33 cellular contexts compared by ENCODE assay signal in the genomic region with DNA sequence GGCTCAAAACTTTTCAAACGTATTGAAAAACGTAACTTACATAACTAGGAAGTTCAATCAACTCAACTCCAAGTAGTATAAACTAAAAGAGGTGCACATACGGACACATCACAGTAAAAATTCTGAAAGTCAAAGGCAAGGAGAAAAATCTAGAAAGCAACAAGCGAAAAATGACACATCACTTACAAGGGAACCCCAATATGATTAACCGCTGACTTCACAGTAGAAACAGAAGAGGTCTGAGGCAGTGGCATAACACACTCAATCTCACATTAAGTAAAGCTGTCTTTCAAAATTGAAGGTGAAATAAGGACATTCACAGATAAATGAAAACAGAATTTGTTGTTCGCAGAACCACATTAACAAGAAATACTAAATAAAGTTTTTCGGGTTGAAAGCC.
"Had no signal": no experiment of that assay in that cellular context is flagged by ENCODE, and none has a peak within 500 bp of the region (broad histone marks: within the 10 kb centered on the region; RNA-seq: fewer than 3 reads in every experiment).

No MANE protein-coding gene starts in this region.

- ATAC-seq: activated CD8-positive, alpha-beta T cell treated with anti-CD3 and anti-CD28 coated beads for 36 hours; activated naive CD8-positive, alpha-beta T cell treated with anti-CD3 and anti-CD28 coated beads, Interleukin-2, amount 50 U/mL, for 24 hours; activated T-cell treated with anti-CD3 and anti-CD28 coated beads, Interleukin-2, amount 50 U/mL, for 4 hours; body of pancreas; effector memory CD8-positive, alpha-beta T cell; esophagus mucosa; T-helper 17 cell had no signal

- H3K27ac ChIP-seq: adrenal gland, body of pancreas had no signal

- H3K4me1 Mint-ChIP-seq: activated naive CD4-positive, alpha-beta T cell treated with anti-CD3 and anti-CD28 coated beads, Interleukin-2, amount 50 U/mL, for 24 hours; activated naive CD8-positive, alpha-beta T cell treated with anti-CD3 and anti-CD28 coated beads for 36 hours; activated naive CD8-positive, alpha-beta T cell treated with anti-CD3 and anti-CD28 coated beads, Interleukin-2, amount 50 U/mL, for 24 hours; T-helper 17 cell had no signal

- FAIRE-seq: colon, endometrium, endothelial cell of umbilical vein, frontal cortex had no signal

- H3K27me3 ChIP-seq: adrenal gland, body of pancreas had no signal

- H3K4me1 ChIP-seq: adrenal gland, body of pancreas had no signal

- H3K9me3 ChIP-seq: adrenal gland, body of pancreas had no signal

- H3K9me3 Mint-ChIP-seq: activated naive CD4-positive, alpha-beta T cell treated with anti-CD3 and anti-CD28 coated beads for 36 hours; activated naive CD8-positive, alpha-beta T cell treated with anti-CD3 and anti-CD28 coated beads, Interleukin-2, amount 50 U/mL, for 24 hours; effector memory CD8-positive, alpha-beta T cell had no signal

- H3K4me3 Mint-ChIP-seq: activated CD8-positive, alpha-beta T cell treated with anti-CD3 and anti-CD28 coated beads for 36 hours; activated naive CD4-positive, alpha-beta T cell treated with anti-CD3 and anti-CD28 coated beads for 36 hours; activated naive CD4-positive, alpha-beta T cell treated with anti-CD3 and anti-CD28 coated beads, Interleukin-2, amount 50 U/mL, for 24 hours; activated naive CD8-positive, alpha-beta T cell treated with anti-CD3 and anti-CD28 coated beads for 36 hours; activated naive CD8-positive, alpha-beta T cell treated with anti-CD3 and anti-CD28 coated beads, Interleukin-2, amount 50 U/mL, for 24 hours; activated T-cell treated with anti-CD3 and anti-CD28 coated beads, Interleukin-2, amount 50 U/mL, for 4 hours; effector memory CD8-positive, alpha-beta T cell; T-helper 17 cell; T-helper 2 cell treated with Interferon-gamma antibody and Interleukin-4, amounts not matched to agents 5 μg/mL and 100 μg/mL, for 36 hours had no signal

- H3K4me3 ChIP-seq: adrenal gland, body of pancreas had no signal

- DNase-seq: activated CD4-positive, alpha-beta T cell treated with anti-CD3 and anti-CD28 coated beads for 1 hour; activated CD4-positive, alpha-beta T cell treated with anti-CD3 and anti-CD28 coated beads for 4 hours; activated CD4-positive, alpha-beta T cell treated with anti-CD3 and anti-CD28 coated beads, Interleukin-2, amount 50 U/mL, for 1 hour; activated CD4-positive, alpha-beta T cell treated with anti-CD3 and anti-CD28 coated beads, Interleukin-2, amount 50 U/mL, for 48 hours; activated CD8-positive, alpha-beta memory T cell treated with anti-CD3 and anti-CD28 coated beads for 24 hours; activated CD8-positive, alpha-beta T cell treated with anti-CD3 and anti-CD28 coated beads for 36 hours; activated effector memory CD4-positive, alpha-beta T cell treated with anti-CD3 and anti-CD28 coated beads, Interleukin-2, amount 50 U/mL, for 16 hours; activated naive CD4-positive, alpha-beta T cell treated with anti-CD3 and anti-CD28 coated beads for 36 hours; activated naive CD8-positive, alpha-beta T cell treated with anti-CD3 and anti-CD28 coated beads for 36 hours; activated naive CD8-positive, alpha-beta T cell treated with anti-CD3 and anti-CD28 coated beads, Interleukin-2, amount 50 U/mL, for 24 hours; activated T-cell treated with anti-CD3 and anti-CD28 coated beads, Interleukin-2, amount 50 U/mL, for 4 hours; adrenal gland; amygdala; aorta; body of pancreas; caudate nucleus; cortex of kidney; dermis blood vessel endothelial cell; effector CD4-positive, alpha-beta T cell; effector memory CD8-positive, alpha-beta T cell; foreskin fibroblast; head of caudate nucleus; T-helper 1 cell; T-helper 17 cell; T1000 had no signal

- H3K27ac Mint-ChIP-seq: activated CD8-positive, alpha-beta T cell treated with anti-CD3 and anti-CD28 coated beads for 36 hours; activated naive CD4-positive, alpha-beta T cell treated with anti-CD3 and anti-CD28 coated beads for 36 hours; activated naive CD4-positive, alpha-beta T cell treated with anti-CD3 and anti-CD28 coated beads, Interleukin-2, amount 50 U/mL, for 24 hours; activated naive CD8-positive, alpha-beta T cell treated with anti-CD3 and anti-CD28 coated beads for 36 hours; activated naive CD8-positive, alpha-beta T cell treated with anti-CD3 and anti-CD28 coated beads, Interleukin-2, amount 50 U/mL, for 24 hours; activated T-helper 2 cell treated with anti-CD3 and anti-CD28 coated beads, Interferon-gamma antibody, Interleukin-2, Interleukin-4, amounts not matched to agents 10 μg/mL and 5 μg/mL and 100 μg/mL, durations not matched to agents 14 hours and 24 hours and 36 hours; effector memory CD8-positive, alpha-beta T cell; T-helper 2 cell treated with Interferon-gamma antibody and Interleukin-4, amounts not matched to agents 5 μg/mL and 100 μg/mL, for 36 hours had no signal

- H3K27me3 Mint-ChIP-seq: activated CD8-positive, alpha-beta T cell treated with anti-CD3 and anti-CD28 coated beads for 36 hours; activated naive CD4-positive, alpha-beta T cell treated with anti-CD3 and anti-CD28 coated beads, Interleukin-2, amount 50 U/mL, for 24 hours; activated naive CD8-positive, alpha-beta T cell treated with anti-CD3 and anti-CD28 coated beads for 36 hours; activated naive CD8-positive, alpha-beta T cell treated with anti-CD3 and anti-CD28 coated beads, Interleukin-2, amount 50 U/mL, for 24 hours; effector memory CD8-positive, alpha-beta T cell; T-helper 17 cell had no signal
